ENCODE assay signal across 20 cellular contexts in genomic region chr1:240188139-240188538, GRCh38.
DNase-seq lines count a peak whose midpoint lies in the region; ATAC-seq and TF ChIP-seq lines count a peak whose summit lies in the region.
"Had no signal": no experiment of that assay in that cellular context is flagged by ENCODE, and none has a peak within 500 bp of the region (broad histone marks: within the 10 kb centered on the region; RNA-seq: fewer than 3 reads in every experiment).

No MANE protein-coding gene starts in this region.

- H3K27me3 ChIP-seq in mesendoderm (ENCODE audit: insufficient read depth, low read length, poor library complexity): no peaks in the 10 kb centered on the region
- H3K27me3 ChIP-seq: SJCRH30 had no signal

- no peak overlapping the region for H4K5ac ChIP-seq in mesendoderm (ENCODE audit: low read length)

- H3K4me3 ChIP-seq in mesendoderm (ENCODE audit: low read length): no peak overlapping the region
- H3K4me3 ChIP-seq: BLaER1, PC-9, SJCRH30 had no signal

- H3K9me3 Mint-ChIP-seq in HFFc6: no peaks in the 10 kb centered on the region

- no peaks in the 10 kb centered on the region for H3K79me1 ChIP-seq in mesendoderm (ENCODE audit: low read length)

- no peaks in the 10 kb centered on the region for H3K4me1 ChIP-seq in mesendoderm (ENCODE audit: control insufficient read depth, low read depth, low read length)
- H3K4me1 ChIP-seq: BLaER1 had no signal

- H3K4me2 ChIP-seq in mesendoderm (ENCODE audit: low read length): no peak overlapping the region
- H3K4me2 ChIP-seq: BLaER1, PC-9 had no signal

- peak; percentile 23 for DNase-seq in Ammon's horn (ENCODE audit: low spot score)
- no peak for DNase-seq in HFFc6
- DNase-seq in globus pallidus (ENCODE audit: low spot score): peak; percentile 23
- no peak for DNase-seq in activated effector memory CD4-positive, alpha-beta T cell treated with Interleukin-2 at 50 U/mL for 16 hours
- no peak for DNase-seq in mesendoderm
- DNase-seq: CD4-positive, CD25-positive, alpha-beta regulatory T cell; DMS53; HCEC 1CT; NCI-H1105; NCI-H1436 treated with DMSO at 0.1 percent for 48 hours; NCI-H187 treated with DMSO at 0.1 percent for 48 hours; NCI-H2107; PC-9; SJCRH30; T-helper 1 cell had no signal

- peaks cover 4% of the 10 kb centered on the region for H3K27me3 Mint-ChIP-seq in HFFc6 (ENCODE audit: insufficient read depth)
- H3K27me3 Mint-ChIP-seq: CD4-positive, CD25-positive, alpha-beta regulatory T cell had no signal

- no peak overlapping the region for H2BK5ac ChIP-seq in mesendoderm (ENCODE audit: low read length)

- no peak overlapping the region for H2BK15ac ChIP-seq in mesendoderm (replicated peaks; ENCODE audit: low read depth)

- no peak overlapping the region for H4K8ac ChIP-seq in mesendoderm (ENCODE audit: low read depth, low read length)

- no peak overlapping the region for H2BK120ac ChIP-seq in mesendoderm (ENCODE audit: low read depth, low read length)

- H3K36me3 ChIP-seq in mesendoderm (ENCODE audit: control insufficient read depth, insufficient read depth, low read length): no peaks in the 10 kb centered on the region
- H3K36me3 ChIP-seq: BLaER1, SJCRH30 had no signal

- 0 out of 2 replicates have a peak overlapping the region, but pooled peaks have one; percentile 21 for H3K27ac Mint-ChIP-seq in HFFc6
- H3K27ac Mint-ChIP-seq: CD4-positive, CD25-positive, alpha-beta regulatory T cell had no signal

- H3K23ac ChIP-seq in mesendoderm (ENCODE audit: low read length): no peak overlapping the region

- H3K9ac ChIP-seq in mesendoderm (ENCODE audit: low read length): no peak overlapping the region
- H3K9ac ChIP-seq: BLaER1 had no signal

- H3K56ac ChIP-seq in mesendoderm (ENCODE audit: low read length): no peak overlapping the region

- no peaks in the 10 kb centered on the region for H3K79me2 ChIP-seq in mesendoderm (ENCODE audit: control insufficient read depth, insufficient read depth, low read length)

- no peak overlapping the region for H2AK5ac ChIP-seq in mesendoderm (ENCODE audit: low read length)

- ATAC-seq in GM18873 (IDR thresholded peaks at IDR 0.05; ENCODE audit: low FRiP score, unreplicated experiment): no peak
- ATAC-seq in HG03432 (IDR thresholded peaks at IDR 0.05; ENCODE audit: unreplicated experiment): no peak
- ATAC-seq: Right ventricle myocardium inferior had no signal

- H3K27ac ChIP-seq in VCaP: peak overlapping the region; percentile 59
- no peak overlapping the region for H3K27ac ChIP-seq in mesendoderm (ENCODE audit: low read depth, low read length)
- H3K27ac ChIP-seq: BLaER1, PC-9, SJCRH30 had no signal

- no peak overlapping the region for H3K4ac ChIP-seq in mesendoderm (ENCODE audit: low read depth, low read length)

- H3K4me1 Mint-ChIP-seq in HFFc6 (ENCODE audit: low read depth): peaks cover 77% of the 10 kb centered on the region

- H3K18ac ChIP-seq in mesendoderm (ENCODE audit: low read length): no peak overlapping the region

- no CpG with 5 or more reads among the region's 4 CpGs for WGBS in mesendoderm (ENCODE audit: extremely low coverage, insufficient coverage, low lambda C conversion rate)

- peaks cover 52% of the 10 kb centered on the region for H3K36me3 Mint-ChIP-seq in HFFc6 (ENCODE audit: low read depth)
- H3K36me3 Mint-ChIP-seq: CD4-positive, CD25-positive, alpha-beta regulatory T cell had no signal

- TF ChIP-seq CTCF in HFFc6 (IDR thresholded peaks at IDR 0.05) (no peak), VCaP (conservative IDR thresholded peaks at IDR 0.05) (no peak)

- no peak overlapping the region for H3K4me3 Mint-ChIP-seq in HFFc6
- H3K4me3 Mint-ChIP-seq: CD4-positive, CD25-positive, alpha-beta regulatory T cell had no signal

Comparison
In these comparisons a context has a peak if more than half of its experiments do, and no peak if none do; other contexts are left out.
1. DNase-seq: peak in Ammon's horn (single experiment) and globus pallidus (single experiment); none in HFFc6 (single experiment), activated effector memory CD4-positive, alpha-beta T cell treated with Interleukin-2 at 50 U/mL for 16 hours (single experiment) and mesendoderm (single experiment).